In the genomic region with DNA sequence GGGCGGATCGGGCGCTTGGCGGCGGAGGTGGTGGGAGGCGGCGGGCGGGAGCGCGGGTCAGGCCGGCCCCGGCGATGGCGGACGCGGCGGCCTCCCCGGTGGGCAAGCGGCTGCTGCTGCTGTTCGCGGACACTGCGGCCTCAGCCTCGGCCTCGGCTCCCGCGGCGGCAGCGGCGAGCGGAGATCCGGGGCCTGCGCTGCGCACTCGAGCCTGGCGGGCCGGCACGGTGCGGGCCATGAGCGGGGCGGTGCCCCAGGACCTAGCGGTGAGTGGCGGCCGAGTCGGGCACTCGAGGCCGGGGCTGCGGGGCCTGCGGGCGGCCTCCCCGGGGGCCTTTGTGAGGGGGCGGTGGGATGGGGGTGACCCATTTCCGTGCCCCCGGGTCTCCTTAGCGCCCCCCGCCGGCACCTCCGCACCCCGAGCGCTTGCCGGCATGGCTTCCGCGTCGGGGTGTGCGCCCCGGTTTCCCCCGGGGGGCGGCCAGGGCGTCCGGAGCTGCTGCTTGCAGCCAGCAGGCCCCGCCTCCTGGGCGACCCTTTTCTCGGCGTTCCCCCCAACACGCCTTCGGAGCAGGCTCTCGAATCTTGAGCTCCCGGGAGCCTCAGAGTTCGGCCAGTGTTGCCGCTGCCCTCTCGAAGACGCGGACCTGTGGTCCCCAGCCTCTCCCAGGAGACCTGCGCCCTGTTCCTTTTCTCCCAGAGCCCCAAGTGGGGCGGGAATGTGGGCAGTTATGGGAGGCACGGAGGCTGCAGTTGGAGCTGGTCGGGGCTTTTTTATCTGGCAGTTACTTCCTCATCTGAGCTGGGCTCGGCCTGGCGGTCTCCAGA, we compare ENCODE assay signal across 1 cellular context.
TF ChIP-seq lines count a peak whose summit lies in the region.

No MANE protein-coding gene starts in this region.

TF ChIP-seq in HepG2, 621 proteins besides CTCF, POLR2A, EP300 and RAD21 (continued from another document and continues in another):
- TF ChIP-seq, protein P1, sequence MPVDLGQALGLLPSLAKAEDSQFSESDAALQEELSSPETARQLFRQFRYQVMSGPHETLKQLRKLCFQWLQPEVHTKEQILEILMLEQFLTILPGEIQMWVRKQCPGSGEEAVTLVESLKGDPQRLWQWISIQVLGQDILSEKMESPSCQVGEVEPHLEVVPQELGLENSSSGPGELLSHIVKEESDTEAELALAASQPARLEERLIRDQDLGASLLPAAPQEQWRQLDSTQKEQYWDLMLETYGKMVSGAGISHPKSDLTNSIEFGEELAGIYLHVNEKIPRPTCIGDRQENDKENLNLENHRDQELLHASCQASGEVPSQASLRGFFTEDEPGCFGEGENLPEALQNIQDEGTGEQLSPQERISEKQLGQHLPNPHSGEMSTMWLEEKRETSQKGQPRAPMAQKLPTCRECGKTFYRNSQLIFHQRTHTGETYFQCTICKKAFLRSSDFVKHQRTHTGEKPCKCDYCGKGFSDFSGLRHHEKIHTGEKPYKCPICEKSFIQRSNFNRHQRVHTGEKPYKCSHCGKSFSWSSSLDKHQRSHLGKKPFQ (CRISPR knock-in tag; IDR thresholded peaks at IDR 0.05; ENCODE audit: insufficient replicate concordance): no peak
- TF ChIP-seq, protein P2, sequence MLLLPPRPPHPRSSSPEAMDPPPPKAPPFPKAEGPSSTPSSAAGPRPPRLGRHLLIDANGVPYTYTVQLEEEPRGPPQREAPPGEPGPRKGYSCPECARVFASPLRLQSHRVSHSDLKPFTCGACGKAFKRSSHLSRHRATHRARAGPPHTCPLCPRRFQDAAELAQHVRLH (CRISPR knock-in tag; IDR thresholded peaks at IDR 0.05; ENCODE audit: borderline replicate concordance, low read depth): no peak
- no peak for TF ChIP-seq HDAC6 (IDR thresholded peaks at IDR 0.05; ENCODE audit: low read depth, low read length)
- TF ChIP-seq ERF (CRISPR knock-in tag; IDR thresholded peaks at IDR 0.05): no peak
- TF ChIP-seq POGZ (CRISPR knock-in tag; IDR thresholded peaks at IDR 0.05): no peak
- TF ChIP-seq FOXK1 (CRISPR knock-in tag; IDR thresholded peaks at IDR 0.05; ENCODE audit: borderline replicate concordance, low read depth): no peak
- no peak for TF ChIP-seq MXD4 (CRISPR knock-in tag; IDR thresholded peaks at IDR 0.05)
- no peak for TF ChIP-seq ZNF160 (CRISPR knock-in tag; IDR thresholded peaks at IDR 0.05)
- TF ChIP-seq, protein P3, sequence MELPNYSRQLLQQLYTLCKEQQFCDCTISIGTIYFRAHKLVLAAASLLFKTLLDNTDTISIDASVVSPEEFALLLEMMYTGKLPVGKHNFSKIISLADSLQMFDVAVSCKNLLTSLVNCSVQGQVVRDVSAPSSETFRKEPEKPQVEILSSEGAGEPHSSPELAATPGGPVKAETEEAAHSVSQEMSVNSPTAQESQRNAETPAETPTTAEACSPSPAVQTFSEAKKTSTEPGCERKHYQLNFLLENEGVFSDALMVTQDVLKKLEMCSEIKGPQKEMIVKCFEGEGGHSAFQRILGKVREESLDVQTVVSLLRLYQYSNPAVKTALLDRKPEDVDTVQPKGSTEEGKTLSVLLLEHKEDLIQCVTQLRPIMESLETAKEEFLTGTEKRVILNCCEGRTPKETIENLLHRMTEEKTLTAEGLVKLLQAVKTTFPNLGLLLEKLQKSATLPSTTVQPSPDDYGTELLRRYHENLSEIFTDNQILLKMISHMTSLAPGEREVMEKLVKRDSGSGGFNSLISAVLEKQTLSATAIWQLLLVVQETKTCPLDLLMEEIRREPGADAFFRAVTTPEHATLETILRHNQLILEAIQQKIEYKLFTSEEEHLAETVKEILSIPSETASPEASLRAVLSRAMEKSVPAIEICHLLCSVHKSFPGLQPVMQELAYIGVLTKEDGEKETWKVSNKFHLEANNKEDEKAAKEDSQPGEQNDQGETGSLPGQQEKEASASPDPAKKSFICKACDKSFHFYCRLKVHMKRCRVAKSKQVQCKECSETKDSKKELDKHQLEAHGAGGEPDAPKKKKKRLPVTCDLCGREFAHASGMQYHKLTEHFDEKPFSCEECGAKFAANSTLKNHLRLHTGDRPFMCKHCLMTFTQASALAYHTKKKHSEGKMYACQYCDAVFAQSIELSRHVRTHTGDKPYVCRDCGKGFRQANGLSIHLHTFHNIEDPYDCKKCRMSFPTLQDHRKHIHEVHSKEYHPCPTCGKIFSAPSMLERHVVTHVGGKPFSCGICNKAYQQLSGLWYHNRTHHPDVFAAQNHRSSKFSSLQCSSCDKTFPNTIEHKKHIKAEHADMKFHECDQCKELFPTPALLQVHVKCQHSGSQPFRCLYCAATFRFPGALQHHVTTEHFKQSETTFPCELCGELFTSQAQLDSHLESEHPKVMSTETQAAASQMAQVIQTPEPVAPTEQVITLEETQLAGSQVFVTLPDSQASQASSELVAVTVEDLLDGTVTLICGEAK (IDR thresholded peaks at IDR 0.05): no peak
- TF ChIP-seq, protein P3 (CRISPR knock-in tag; IDR thresholded peaks at IDR 0.05): no peak
- TF ChIP-seq ZNF33A (CRISPR knock-in tag; IDR thresholded peaks at IDR 0.05; ENCODE audit: borderline replicate concordance): no peak
- no peak for TF ChIP-seq SKI (IDR thresholded peaks at IDR 0.05; ENCODE audit: partially characterized antibody)
- TF ChIP-seq PAWR (CRISPR knock-in tag; IDR thresholded peaks at IDR 0.05; ENCODE audit: borderline replicate concordance): no peak
- TF ChIP-seq, protein P4, sequence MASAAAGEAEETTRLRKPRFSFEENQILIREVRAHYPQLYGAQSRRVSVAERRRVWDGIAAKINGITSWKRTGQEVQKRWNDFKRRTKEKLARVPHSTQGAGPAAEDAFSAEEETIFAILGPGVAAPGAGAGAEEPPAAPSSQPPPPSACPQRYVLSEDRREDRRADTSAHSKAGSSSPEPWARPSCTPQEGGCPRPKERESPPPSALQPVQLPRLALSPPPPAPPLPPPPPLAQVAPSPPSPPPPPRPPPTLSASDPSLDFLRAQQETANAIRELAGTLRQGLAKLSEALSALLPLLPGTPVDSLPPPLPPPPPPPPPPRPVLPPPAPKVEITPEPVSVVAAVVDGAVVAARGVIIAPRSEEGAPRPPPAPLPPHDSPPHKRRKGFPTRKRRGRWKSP (CRISPR knock-in tag; IDR thresholded peaks at IDR 0.05): no peak
- TF ChIP-seq ZNF772 (CRISPR knock-in tag; IDR thresholded peaks at IDR 0.05): no peak
- TF ChIP-seq MLLT10 (CRISPR knock-in tag; IDR thresholded peaks at IDR 0.05): no peak
- TF ChIP-seq, protein P5, sequence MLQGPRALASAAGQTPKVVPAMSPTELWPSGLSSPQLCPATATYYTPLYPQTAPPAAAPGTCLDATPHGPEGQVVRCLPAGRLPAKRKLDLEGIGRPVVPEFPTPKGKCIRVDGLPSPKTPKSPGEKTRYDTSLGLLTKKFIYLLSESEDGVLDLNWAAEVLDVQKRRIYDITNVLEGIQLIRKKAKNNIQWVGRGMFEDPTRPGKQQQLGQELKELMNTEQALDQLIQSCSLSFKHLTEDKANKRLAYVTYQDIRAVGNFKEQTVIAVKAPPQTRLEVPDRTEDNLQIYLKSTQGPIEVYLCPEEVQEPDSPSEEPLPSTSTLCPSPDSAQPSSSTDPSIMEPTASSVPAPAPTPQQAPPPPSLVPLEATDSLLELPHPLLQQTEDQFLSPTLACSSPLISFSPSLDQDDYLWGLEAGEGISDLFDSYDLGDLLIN (CRISPR knock-in tag; IDR thresholded peaks at IDR 0.05; ENCODE audit: borderline replicate concordance): no peak
- TF ChIP-seq, protein P6, sequence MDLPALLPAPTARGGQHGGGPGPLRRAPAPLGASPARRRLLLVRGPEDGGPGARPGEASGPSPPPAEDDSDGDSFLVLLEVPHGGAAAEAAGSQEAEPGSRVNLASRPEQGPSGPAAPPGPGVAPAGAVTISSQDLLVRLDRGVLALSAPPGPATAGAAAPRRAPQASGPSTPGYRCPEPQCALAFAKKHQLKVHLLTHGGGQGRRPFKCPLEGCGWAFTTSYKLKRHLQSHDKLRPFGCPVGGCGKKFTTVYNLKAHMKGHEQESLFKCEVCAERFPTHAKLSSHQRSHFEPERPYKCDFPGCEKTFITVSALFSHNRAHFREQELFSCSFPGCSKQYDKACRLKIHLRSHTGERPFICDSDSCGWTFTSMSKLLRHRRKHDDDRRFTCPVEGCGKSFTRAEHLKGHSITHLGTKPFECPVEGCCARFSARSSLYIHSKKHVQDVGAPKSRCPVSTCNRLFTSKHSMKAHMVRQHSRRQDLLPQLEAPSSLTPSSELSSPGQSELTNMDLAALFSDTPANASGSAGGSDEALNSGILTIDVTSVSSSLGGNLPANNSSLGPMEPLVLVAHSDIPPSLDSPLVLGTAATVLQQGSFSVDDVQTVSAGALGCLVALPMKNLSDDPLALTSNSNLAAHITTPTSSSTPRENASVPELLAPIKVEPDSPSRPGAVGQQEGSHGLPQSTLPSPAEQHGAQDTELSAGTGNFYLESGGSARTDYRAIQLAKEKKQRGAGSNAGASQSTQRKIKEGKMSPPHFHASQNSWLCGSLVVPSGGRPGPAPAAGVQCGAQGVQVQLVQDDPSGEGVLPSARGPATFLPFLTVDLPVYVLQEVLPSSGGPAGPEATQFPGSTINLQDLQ (CRISPR knock-in tag; IDR thresholded peaks at IDR 0.05): no peak
- TF ChIP-seq, protein P7, sequence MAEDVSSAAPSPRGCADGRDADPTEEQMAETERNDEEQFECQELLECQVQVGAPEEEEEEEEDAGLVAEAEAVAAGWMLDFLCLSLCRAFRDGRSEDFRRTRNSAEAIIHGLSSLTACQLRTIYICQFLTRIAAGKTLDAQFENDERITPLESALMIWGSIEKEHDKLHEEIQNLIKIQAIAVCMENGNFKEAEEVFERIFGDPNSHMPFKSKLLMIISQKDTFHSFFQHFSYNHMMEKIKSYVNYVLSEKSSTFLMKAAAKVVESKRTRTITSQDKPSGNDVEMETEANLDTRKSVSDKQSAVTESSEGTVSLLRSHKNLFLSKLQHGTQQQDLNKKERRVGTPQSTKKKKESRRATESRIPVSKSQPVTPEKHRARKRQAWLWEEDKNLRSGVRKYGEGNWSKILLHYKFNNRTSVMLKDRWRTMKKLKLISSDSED (CRISPR knock-in tag; IDR thresholded peaks at IDR 0.05): no peak
- TF ChIP-seq ARID2 (CRISPR knock-in tag; IDR thresholded peaks at IDR 0.05; ENCODE audit: borderline replicate concordance): no peak
- TF ChIP-seq, protein P8, sequence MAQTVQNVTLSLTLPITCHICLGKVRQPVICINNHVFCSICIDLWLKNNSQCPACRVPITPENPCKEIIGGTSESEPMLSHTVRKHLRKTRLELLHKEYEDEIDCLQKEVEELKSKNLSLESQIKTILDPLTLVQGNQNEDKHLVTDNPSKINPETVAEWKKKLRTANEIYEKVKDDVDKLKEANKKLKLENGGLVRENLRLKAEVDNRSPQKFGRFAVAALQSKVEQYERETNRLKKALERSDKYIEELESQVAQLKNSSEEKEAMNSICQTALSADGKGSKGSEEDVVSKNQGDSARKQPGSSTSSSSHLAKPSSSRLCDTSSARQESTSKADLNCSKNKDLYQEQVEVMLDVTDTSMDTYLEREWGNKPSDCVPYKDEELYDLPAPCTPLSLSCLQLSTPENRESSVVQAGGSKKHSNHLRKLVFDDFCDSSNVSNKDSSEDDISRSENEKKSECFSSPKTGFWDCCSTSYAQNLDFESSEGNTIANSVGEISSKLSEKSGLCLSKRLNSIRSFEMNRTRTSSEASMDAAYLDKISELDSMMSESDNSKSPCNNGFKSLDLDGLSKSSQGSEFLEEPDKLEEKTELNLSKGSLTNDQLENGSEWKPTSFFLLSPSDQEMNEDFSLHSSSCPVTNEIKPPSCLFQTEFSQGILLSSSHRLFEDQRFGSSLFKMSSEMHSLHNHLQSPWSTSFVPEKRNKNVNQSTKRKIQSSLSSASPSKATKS (CRISPR knock-in tag; IDR thresholded peaks at IDR 0.05): no peak
- TF ChIP-seq ZNF547 (CRISPR knock-in tag; IDR thresholded peaks at IDR 0.05): no peak
- TF ChIP-seq NFKB2 (CRISPR knock-in tag; IDR thresholded peaks at IDR 0.05; ENCODE audit: borderline replicate concordance): peak; percentile 62; the same call in 1 of the 2 replicates
- TF ChIP-seq ATAD3A (CRISPR knock-in tag; IDR thresholded peaks at IDR 0.05): no peak
- no peak for TF ChIP-seq RCOR2 (CRISPR knock-in tag; IDR thresholded peaks at IDR 0.05)
- no peak for TF ChIP-seq ZFP1 (CRISPR knock-in tag; IDR thresholded peaks at IDR 0.05)
- TF ChIP-seq SMYD3 (CRISPR knock-in tag; IDR thresholded peaks at IDR 0.05): no peak
- TF ChIP-seq ZNF672 (CRISPR knock-in tag; IDR thresholded peaks at IDR 0.05): no peak
